ENCODE assay signal across 24 cellular contexts in the genomic region with DNA sequence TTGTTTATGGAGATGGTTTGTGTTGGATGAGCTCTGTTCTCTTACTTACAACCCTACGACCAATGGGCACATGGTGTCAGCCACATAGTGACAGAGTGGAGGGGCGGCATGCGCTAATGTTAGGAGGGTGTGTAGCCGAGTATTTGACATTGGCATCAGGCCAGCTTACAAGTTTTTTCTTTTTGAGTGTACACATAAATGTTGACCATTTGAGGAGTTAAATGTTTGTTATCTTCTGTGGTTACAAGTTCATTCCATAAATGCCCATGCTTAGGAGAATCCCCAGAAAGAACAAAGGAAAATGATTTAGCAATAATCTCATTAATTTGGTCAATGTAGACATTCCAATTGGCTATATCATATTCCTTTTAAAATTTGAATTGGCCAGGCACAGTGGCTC.
DNase-seq lines count a peak whose midpoint lies in the region; ATAC-seq and TF ChIP-seq lines count a peak whose summit lies in the region.
"Had no signal": no experiment of that assay in that cellular context is flagged by ENCODE, and none has a peak within 500 bp of the region (broad histone marks: within the 10 kb centered on the region; RNA-seq: fewer than 3 reads in every experiment).

No MANE protein-coding gene starts in this region.

- DNase-seq in EL (peak; percentile 59), LoVo (ENCODE audit: low spot score) (peak; percentile 67), cardiac fibroblast (ENCODE audit: low read depth in 2 of 2) (peak; percentile 60 to 73), mucosa of descending colon (peak in 1 of 3 donors; percentile 12), dorsolateral prefrontal cortex (no peak), SK-N-SH (no peak)
- DNase-seq: activated CD4-positive, alpha-beta T cell treated with anti-CD3 and anti-CD28 coated beads, Interleukin-2, amount 50 U/mL, for 1 hour; activated CD8-positive, alpha-beta memory T cell treated with anti-CD3 and anti-CD28 coated beads, Interleukin-2, amount 50 U/mL, for 4 hours; activated effector memory CD4-positive, alpha-beta T cell treated with Interleukin-2 at 50 U/mL for 16 hours; adrenal gland; CD4-positive, alpha-beta T cell; glutamatergic neuron; H7; left cardiac atrium; MM.1S; natural killer cell; NCI-H2171 treated with DMSO at 0.1 percent for 48 hours; NCI-H774; SIG-M5; testis; WERI-Rb-1 had no signal

- no peaks in the 10 kb centered on the region for H3K27me3 ChIP-seq in dorsolateral prefrontal cortex
- no peaks in the 10 kb centered on the region for H3K27me3 ChIP-seq in SK-N-SH (ENCODE audit: insufficient read depth)
- H3K27me3 ChIP-seq: adrenal gland, testis had no signal

- H3K9me3 ChIP-seq in mucosa of descending colon (no peaks in the 10 kb centered on the region), SK-N-SH (no peaks in the 10 kb centered on the region)
- H3K9me3 ChIP-seq: adrenal gland, testis had no signal

- 73% methylated on average over 4 of the region's 4 CpGs for WGBS in SK-N-SH (ENCODE audit: low lambda C conversion rate)

- no peak overlapping the region for H3K27ac ChIP-seq in dorsolateral prefrontal cortex
- no peak overlapping the region for H3K27ac ChIP-seq in SK-N-SH (ENCODE audit: low read depth in 2 of 2, low read length in 1 of 2)
- H3K27ac ChIP-seq: adrenal gland, parathyroid adenoma, testis, WERI-Rb-1 had no signal

- peak; percentile 34 for ATAC-seq in mucosa of descending colon
- ATAC-seq in GM21528 (IDR thresholded peaks at IDR 0.05; ENCODE audit: low FRiP score, unreplicated experiment), result no peak
- ATAC-seq: esophagus mucosa, left cardiac atrium, natural killer cell had no signal

- H3K4me1 ChIP-seq in mucosa of descending colon (ENCODE audit: low read depth) (peaks cover 18% of the 10 kb centered on the region), SK-N-SH (ENCODE audit: control insufficient read depth in 1 of 2, insufficient read depth in 2 of 2, low read depth in 1 of 2, low read length in 1 of 2) (no peaks in the 10 kb centered on the region)
- H3K4me1 ChIP-seq: adrenal gland, parathyroid adenoma, testis had no signal

- no peaks in the 10 kb centered on the region for H3K36me3 ChIP-seq in mucosa of descending colon (ENCODE audit: low read depth)
- no peaks in the 10 kb centered on the region for H3K36me3 ChIP-seq in SK-N-SH (replicated peaks in 1 of 2; ENCODE audit: control insufficient read depth in 1 of 2, insufficient read depth in 2 of 2, low read length in 1 of 2)
- H3K36me3 ChIP-seq: adrenal gland, WERI-Rb-1 had no signal

- CTCF ChIA-PET in SK-N-SH (lab: Yijun Ruan, JAX), result interaction anchor here (1.1 kb wide), 1 partner anchor 9 kb away, joined by 4 read pairs; no protein-coding TSS in a partner anchor

- TF ChIP-seq RAD21 in SK-N-SH (IDR thresholded peaks at IDR 0.05; ENCODE audit: low read length), result no peak

- no peak overlapping the region for H3K4me2 ChIP-seq in SK-N-SH

- H3K4me3 ChIP-seq in cardiac fibroblast (replicated peaks in 1 of 2; ENCODE audit: low read depth in 2 of 2, low read length in 2 of 2) (no peak overlapping the region), mucosa of descending colon (no peak overlapping the region), dorsolateral prefrontal cortex (no peak overlapping the region), SK-N-SH (ENCODE audit: low read depth in 2 of 2, low read length in 1 of 2) (no peak overlapping the region)
- H3K4me3 ChIP-seq: adrenal gland, testis had no signal

- TF ChIP-seq EP300 in SK-N-SH (IDR thresholded peaks at IDR 0.05; ENCODE audit: borderline replicate concordance in 1 of 2, low read depth in 1 of 2, low read length in 1 of 2), result no peak

- H3K79me2 ChIP-seq in SK-N-SH (ENCODE audit: insufficient read depth), result no peaks in the 10 kb centered on the region
- H3K79me2 ChIP-seq: parathyroid adenoma had no signal

- no peaks in the 10 kb centered on the region for H3F3A ChIP-seq in SK-N-SH (replicated peaks; ENCODE audit: insufficient read depth)

- TF ChIP-seq CTCF in cardiac fibroblast (IDR thresholded peaks at IDR 0.05; ENCODE audit: low read depth, low read length) (no peak), mucosa of descending colon (IDR thresholded peaks at IDR 0.05) (no peak), dorsolateral prefrontal cortex (IDR thresholded peaks at IDR 0.05 in 54 of 56, conservative IDR thresholded peaks at IDR 0.05 in 2 of 56; ENCODE audit: low read depth in 1 of 56, partially characterized antibody in 56 of 56) (no peak), SK-N-SH (IDR thresholded peaks at IDR 0.05) (no peak)

- intact Hi-C loops in mucosa of descending colon (cut with DNase I, micrococcal nuclease), result no loop called here
- intact Hi-C loops in dorsolateral prefrontal cortex (cut with DNase I), result no loop called here

- H3K9me2 ChIP-seq in SK-N-SH, result no peaks in the 10 kb centered on the region

- H4K20me1 ChIP-seq in SK-N-SH (ENCODE audit: insufficient read depth), result no peaks in the 10 kb centered on the region

- POLR2A ChIA-PET in SK-N-SH (lab: Yijun Ruan, JAX), result no interaction called here

- no peak overlapping the region for H2AFZ ChIP-seq in SK-N-SH (ENCODE audit: low read depth)
- H2AFZ ChIP-seq: parathyroid adenoma had no signal

- H3K9ac ChIP-seq in SK-N-SH, result no peak overlapping the region
- H3K9ac ChIP-seq: parathyroid adenoma had no signal

TF ChIP-seq in SK-N-SH, 30 proteins besides CTCF, POLR2A, EP300 and RAD21:
- TF ChIP-seq CHD2 (IDR thresholded peaks at IDR 0.05; ENCODE audit: low read length, partially characterized antibody) (no peak), FOXJ3 (CRISPR knock-in tag; IDR thresholded peaks at IDR 0.05) (no peak), TCF12 (IDR thresholded peaks at IDR 0.05) (no peak), EZH2phosphoT487 (IDR thresholded peaks at IDR 0.05; ENCODE audit: borderline replicate concordance, low read depth) (no peak)

Comparison
In these comparisons a context has a peak if more than half of its experiments do, and no peak if none do; other contexts are left out.
1. DNase-seq: peak in EL (single experiment), LoVo (single experiment) and cardiac fibroblast (2 of 2); none in dorsolateral prefrontal cortex (0 of 10) and SK-N-SH (single experiment).